26 cellular contexts compared by ENCODE assay signal in the genomic region with DNA sequence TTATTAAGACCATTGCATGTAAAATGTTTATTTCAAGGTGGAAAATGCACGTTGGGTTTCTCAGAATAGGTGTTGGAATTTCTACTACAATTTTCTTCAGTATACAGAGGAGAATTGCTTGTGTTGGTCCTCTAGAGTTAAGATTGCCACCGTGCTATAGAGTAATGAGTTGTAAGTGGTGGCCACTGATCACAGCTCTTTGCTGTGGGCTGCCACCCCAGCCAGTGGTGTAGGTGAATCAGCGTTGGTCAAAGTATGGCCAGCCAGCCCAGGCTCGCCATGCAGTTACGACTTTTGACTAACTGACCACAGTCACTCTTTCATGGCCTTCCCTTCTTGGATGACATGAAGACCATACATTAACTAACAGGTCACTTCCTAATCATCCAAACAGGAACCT.
"Had no signal": no experiment of that assay in that cellular context is flagged by ENCODE, and none has a peak within 500 bp of the region (broad histone marks: within the 10 kb centered on the region; RNA-seq: fewer than 3 reads in every experiment).

No MANE protein-coding gene starts in this region.

- H3K9ac ChIP-seq: neural progenitor cell had no signal

- H3K36me3 Mint-ChIP-seq: neural progenitor cell had no signal

- H3K79me2 ChIP-seq: hepatocyte had no signal

- H3K27ac Mint-ChIP-seq: neural progenitor cell had no signal

- H2AFZ ChIP-seq: hepatocyte, neural progenitor cell had no signal

- H3K4me3 Mint-ChIP-seq: neural progenitor cell; stimulated activated naive B cell treated with anti-CD40 and anti-IgM and Interleukin-4, amounts not matched to agents 10 μg/mL and 1 μg/mL and 100 μg/mL, for 72 hours had no signal

- H3K27me3 ChIP-seq: hepatocyte, neural progenitor cell, pancreas, spleen, stomach, transverse colon had no signal

- H3K9me3 ChIP-seq: mucosa of descending colon, pancreas, psoas muscle, spleen, stomach, thoracic aorta, transverse colon had no signal

- H3K36me3 ChIP-seq: neural progenitor cell, pancreas, spleen, stomach, thoracic aorta, transverse colon had no signal

- H3K27ac ChIP-seq: hepatocyte, neural progenitor cell, psoas muscle, thoracic aorta had no signal

- H3K4me3 ChIP-seq: hepatocyte, mucosa of descending colon, neural progenitor cell, pancreas, psoas muscle, stomach, thoracic aorta, transverse colon had no signal

- H3K4me2 ChIP-seq: hepatocyte, neural progenitor cell had no signal

- H3K4me1 ChIP-seq: neural progenitor cell, psoas muscle had no signal

- DNase-seq: cerebellar nuclear complex; dermis blood vessel endothelial cell; foreskin melanocyte; head of caudate nucleus; kidney; left cardiac atrium; left ventricle myocardium superior; mammary epithelial cell; mucosa of descending colon; naive thymus-derived CD8-positive, alpha-beta T cell; occipital lobe; pancreas; psoas muscle; retina; spleen; stimulated activated CD4-positive, alpha-beta T cell treated with anti-CD3 and anti-CD28 coated beads, Interleukin-15, amount 100 ng/mL, for 24 hours; stimulated activated CD4-positive, alpha-beta T cell treated with anti-CD3 and anti-CD28 coated beads, Interleukin-1b, Interleukin-23, amount 100 ng/mL, for 48 hours; stimulated activated CD4-positive, alpha-beta T cell treated with anti-CD3 and anti-CD28 coated beads, Interleukin-4, amount 100 ng/mL, for 24 hours; stimulated activated naive B cell treated with anti-CD40 and anti-IgM and Interleukin-4, amounts not matched to agents 10 μg/mL and 1 μg/mL and 100 μg/mL, for 72 hours; stomach; substantia nigra; transverse colon had no signal

- ATAC-seq: naive thymus-derived CD8-positive, alpha-beta T cell; sciatic nerve; stimulated activated naive B cell treated with anti-CD40 and anti-IgM and Interleukin-4, amounts not matched to agents 10 μg/mL and 1 μg/mL and 100 μg/mL, for 72 hours had no signal
